ENCODE assay signal across 11 cellular contexts in the genomic region with DNA sequence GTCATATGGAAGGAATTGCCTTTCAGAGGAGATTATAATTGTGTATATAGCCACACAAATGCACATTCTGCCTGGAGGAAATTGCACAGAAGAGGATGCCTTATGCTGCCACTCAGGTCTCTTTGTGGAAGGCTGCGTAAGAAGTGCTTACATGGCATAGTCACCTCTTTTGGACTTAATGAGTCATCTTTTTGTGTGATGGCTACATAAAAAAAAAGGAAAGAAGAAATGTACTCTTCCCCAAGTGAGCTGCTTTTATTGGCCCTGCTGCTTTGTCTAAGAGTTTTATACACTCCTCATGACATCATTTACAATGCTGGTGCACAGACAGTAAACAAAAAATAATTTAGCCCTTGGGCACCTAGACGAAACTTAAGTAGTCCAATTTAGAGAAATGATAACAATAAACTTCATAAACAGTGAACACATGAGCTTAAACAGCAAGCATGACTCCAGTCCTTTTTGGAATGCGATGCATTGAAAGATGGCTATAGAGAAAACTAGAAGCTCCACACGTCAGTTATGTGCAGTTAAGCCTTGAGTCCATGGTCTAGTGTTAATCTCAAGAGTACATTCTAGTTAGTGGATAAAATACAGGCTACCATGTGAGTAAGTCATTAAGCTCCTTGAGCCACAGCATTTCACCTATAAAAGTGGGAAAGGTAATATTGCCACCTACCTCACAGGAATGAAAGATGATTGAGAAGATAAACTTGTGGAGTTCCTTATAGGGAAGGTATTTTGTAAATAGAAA. TPM values are rescaled to one million over a fixed set of nuclear protein-coding genes. Genes with fewer than 3 reads are reported as not detected.
A peak's percentile ranks its signal among the peaks of the same experiment; 100 is the strongest.
DNase-seq lines count a peak whose midpoint lies in the region; ATAC-seq, FAIRE-seq and TF ChIP-seq lines count a peak whose summit lies in the region.
"Had no signal": no experiment of that assay in that cellular context is flagged by ENCODE, and none has a peak within 500 bp of the region (broad histone marks: within the 10 kb centered on the region; RNA-seq: fewer than 3 reads in every experiment).

No MANE protein-coding gene starts in this region.

- H3K9me3 Mint-ChIP-seq in activated CD4-positive, alpha-beta T cell treated with anti-CD3 and anti-CD28 coated beads, Interleukin-2, amount 10 ng/mL, durations not matched to agents 7 days and 5 days: no peaks in the 10 kb centered on the region

- TF ChIP-seq CTCF in HepG2 (CRISPR knock-in tag; IDR thresholded peaks at IDR 0.05): no peak
- TF ChIP-seq CTCF in right lobe of liver (IDR thresholded peaks at IDR 0.05): no peak
- TF ChIP-seq CTCF in foreskin fibroblast (IDR thresholded peaks at IDR 0.05; ENCODE audit: low read depth, low read length): no peak

- no peak overlapping the region for H3K27ac ChIP-seq in HepG2 (ENCODE audit: extremely low read length, insufficient read depth, low read length)
- no peak overlapping the region for H3K27ac ChIP-seq in right lobe of liver
- peak overlapping the region; percentile 26; the same call in 1 of the 2 replicates for H3K27ac ChIP-seq in SK-N-MC

- TF ChIP-seq RAD21 in HepG2 (CRISPR knock-in tag; IDR thresholded peaks at IDR 0.05): no peak

- no peaks in the 10 kb centered on the region for H3K27me3 Mint-ChIP-seq in activated CD4-positive, alpha-beta T cell treated with anti-CD3 and anti-CD28 coated beads, Interleukin-2, amount 10 ng/mL, durations not matched to agents 7 days and 5 days

- no peak for ATAC-seq in HepG2
- ATAC-seq in right lobe of liver: no peak
- no peak for ATAC-seq in HG03097 (IDR thresholded peaks at IDR 0.05; ENCODE audit: low FRiP score, unreplicated experiment)
- no peak for ATAC-seq in HG02981 (IDR thresholded peaks at IDR 0.05; ENCODE audit: unreplicated experiment)

- BruUV-seq in HepG2 (replicated peaks; lab: Mats Ljungman, UMichigan): no TSS peak

- CTCF ChIA-PET in HepG2 (lab: Yijun Ruan, JAX; ENCODE audit: low intra/inter-chr PET ratio, low total read pairs): no interaction called here
- CTCF ChIA-PET in activated CD4-positive, alpha-beta T cell treated with anti-CD3 and anti-CD28 coated beads, Interleukin-2, amount 10 ng/mL, durations not matched to agents 7 days and 5 days (lab: Charles Lee): no interaction called here

- in situ Hi-C loops in HepG2 (cut with HindIII; ENCODE audit: extremely low pct_ligation_motif_present, low pct_unique_long_range_greater_than_20kb): no loop called here

- no peak for DNase-seq in HepG2 (ENCODE audit: low spot score)
- no peak for DNase-seq in right lobe of liver
- DNase-seq in SK-N-MC (ENCODE audit: low read depth, low spot score): no peak
- DNase-seq in foreskin fibroblast: peak; percentile 81 to 85
- DNase-seq in middle frontal gyrus (ENCODE audit: extremely low spot score, low spot score): no peak
- no peak for DNase-seq in activated CD4-positive, alpha-beta T cell treated with anti-CD3 and anti-CD28 coated beads, Interleukin-2, amount 10 ng/mL, durations not matched to agents 7 days and 5 days
- DNase-seq: activated CD4-positive, alpha-beta T cell treated with anti-CD3 and anti-CD28 coated beads for 1 hour; kidney; NCI-H345 had no signal

- H3K9ac ChIP-seq in HepG2 (ENCODE audit: insufficient read depth, low read depth, low read length) (no peak overlapping the region), SK-N-MC (ENCODE audit: insufficient read length) (no peak overlapping the region)

- no peak overlapping the region for H2AFZ ChIP-seq in HepG2 (ENCODE audit: low read length)

- H3K36me3 Mint-ChIP-seq in activated CD4-positive, alpha-beta T cell treated with anti-CD3 and anti-CD28 coated beads, Interleukin-2, amount 10 ng/mL, durations not matched to agents 7 days and 5 days (ENCODE audit: low read depth): peaks cover 3% of the 10 kb centered on the region

- H3K27ac Mint-ChIP-seq in activated CD4-positive, alpha-beta T cell treated with anti-CD3 and anti-CD28 coated beads, Interleukin-2, amount 10 ng/mL, durations not matched to agents 7 days and 5 days: no peak overlapping the region

- H3K9me3 ChIP-seq in HepG2 (ENCODE audit: low read length): no peaks in the 10 kb centered on the region
- H3K9me3 ChIP-seq in right lobe of liver: no peaks in the 10 kb centered on the region
- no peaks in the 10 kb centered on the region for H3K9me3 ChIP-seq in SK-N-MC (ENCODE audit: low read depth, low read length)

- peaks cover 16% of the 10 kb centered on the region for H3K4me1 Mint-ChIP-seq in activated CD4-positive, alpha-beta T cell treated with anti-CD3 and anti-CD28 coated beads, Interleukin-2, amount 10 ng/mL, durations not matched to agents 7 days and 5 days

- TF ChIP-seq EP300 in HepG2 (IDR thresholded peaks at IDR 0.05; ENCODE audit: low read depth in 2 of 2, low read length in 2 of 2) (no peak), HepG2 (CRISPR knock-in tag; IDR thresholded peaks at IDR 0.05; ENCODE audit: borderline replicate concordance) (no peak)

- 95% methylated on average over 4 of the region's 4 CpGs for WGBS in HepG2 (ENCODE audit: low lambda C conversion rate)
- 92% methylated on average over 4 of the region's 4 CpGs for WGBS in right lobe of liver (ENCODE audit: insufficient coverage, low coverage, low lambda C conversion rate, missing lambda C conversion rate)

- no peak overlapping the region for H3K4me3 Mint-ChIP-seq in activated CD4-positive, alpha-beta T cell treated with anti-CD3 and anti-CD28 coated beads, Interleukin-2, amount 10 ng/mL, durations not matched to agents 7 days and 5 days

- intact Hi-C loops in HepG2 (cut with micrococcal nuclease; ENCODE audit: unreplicated experiment): no loop called here
- intact Hi-C loops in right lobe of liver (cut with DNase I): no loop called here

- no peak for TF ChIP-seq POLR2A in HepG2 (IDR thresholded peaks at IDR 0.05; ENCODE audit: insufficient read depth in 1 of 2, low read depth in 2 of 2, low read length in 2 of 2)
- TF ChIP-seq POLR2A in right lobe of liver (IDR thresholded peaks at IDR 0.05): no peak

- H3K79me2 ChIP-seq in HepG2 (ENCODE audit: insufficient read depth, low read length): no peaks in the 10 kb centered on the region

- no peak for FAIRE-seq in HepG2 (lab: Jason Lieb, UNC)
- FAIRE-seq: kidney had no signal

- POLR2A ChIA-PET in HepG2 (lab: Yijun Ruan, JAX): interaction anchor here (1.4 kb wide), 1 partner anchor 32 kb away, joined by 4 read pairs; no protein-coding TSS in a partner anchor
- POLR2A ChIA-PET in activated CD4-positive, alpha-beta T cell treated with anti-CD3 and anti-CD28 coated beads, Interleukin-2, amount 10 ng/mL, durations not matched to agents 7 days and 5 days (lab: Charles Lee): no interaction called here

- H4K20me1 ChIP-seq in HepG2 (ENCODE audit: insufficient read depth, low read length): no peaks in the 10 kb centered on the region

- H3K36me3 ChIP-seq in HepG2 (replicated peaks in 1 of 2; ENCODE audit: control insufficient read depth in 1 of 2, insufficient read depth in 2 of 2, low read length in 2 of 2) (no peaks in the 10 kb centered on the region), right lobe of liver (no peaks in the 10 kb centered on the region), SK-N-MC (ENCODE audit: insufficient read depth, low read length) (no peaks in the 10 kb centered on the region)

- H3K27me3 ChIP-seq in HepG2 (ENCODE audit: control insufficient read depth in 1 of 2, insufficient read depth in 2 of 2, low read length in 2 of 2): no peaks in the 10 kb centered on the region
- no peaks in the 10 kb centered on the region for H3K27me3 ChIP-seq in right lobe of liver

- H3K4me1 ChIP-seq in HepG2 (ENCODE audit: insufficient read depth, low read length): peaks cover 37% of the 10 kb centered on the region
- H3K4me1 ChIP-seq in right lobe of liver: peaks cover 0 to 12% (median 0%) of the 10 kb centered on the region in 4 donors

- H3K4me3 ChIP-seq in HepG2 (replicated peaks in 1 of 3; ENCODE audit: insufficient read depth in 1 of 3, low read depth in 2 of 3, low read length in 3 of 3): no peak overlapping the region
- H3K4me3 ChIP-seq in right lobe of liver: no peak overlapping the region
- no peak overlapping the region for H3K4me3 ChIP-seq in SK-N-MC
- no peak overlapping the region for H3K4me3 ChIP-seq in foreskin fibroblast (ENCODE audit: low read depth in 1 of 2, low read length in 2 of 2)

- H3K4me2 ChIP-seq in HepG2 (ENCODE audit: low read depth, low read length): no peak overlapping the region

RNA-seq across cellular contexts. Expression of gene CSTPP1, which starts 12.0 kb away (rescaled TPM):
- total RNA-seq in HepG2 (2016; rRNA removed; fragmentation: Illumina TruSeq; extraction: Trizol): 14.6 and 15.7 TPM in 2 replicates
- total RNA-seq in HepG2 (2016; cell fraction: cytosol; rRNA removed; fragmentation: Illumina TruSeq; extraction: Trizol; ENCODE audit: low read depth): 5.2 and 5.5 TPM in 2 replicates
- 11.2 and 14.1 TPM in 2 replicates for total RNA-seq in HepG2 (2016; cell fraction: insoluble cytoplasmic fraction; rRNA removed; fragmentation: Illumina TruSeq; extraction: Trizol)
- total RNA-seq in HepG2 (2016; cell fraction: membrane; rRNA removed; fragmentation: Illumina TruSeq; extraction: Trizol): 7.4 and 7.8 TPM in 2 replicates
- total RNA-seq in HepG2 (2016; cell fraction: nucleus; rRNA removed; fragmentation: Illumina TruSeq; extraction: Trizol): 12.5 and 15.2 TPM in 2 replicates
- 10.7 and 12.3 TPM in 2 replicates for polyA plus RNA-seq in HepG2 (2011; rRNA removed)
- 12.3 and 15.1 TPM in 2 replicates for polyA plus RNA-seq in HepG2 (2011; cell fraction: cytosol; rRNA removed)
- polyA plus RNA-seq in HepG2 (2011; cell fraction: nucleus; rRNA removed): 16.0 and 16.2 TPM in 2 replicates
- 11.8 TPM in 2 replicates for polyA plus RNA-seq in HepG2 (2012)
- polyA plus RNA-seq in HepG2 (2016; cell fraction: cytosol; fragmentation: Illumina TruSeq; extraction: Trizol; ENCODE audit: low read depth): 4.2 and 4.8 TPM in 2 replicates
- 16.6 and 20.5 TPM in 2 replicates for polyA plus RNA-seq in HepG2 (2016; cell fraction: insoluble cytoplasmic fraction; fragmentation: Illumina TruSeq; extraction: Trizol; ENCODE audit: low read depth)
- 8.4 and 9.4 TPM in 2 replicates for polyA plus RNA-seq in HepG2 (2016; cell fraction: membrane; fragmentation: Illumina TruSeq; extraction: Trizol; ENCODE audit: low read depth)
- 17.6 and 23.2 TPM in 2 replicates for polyA plus RNA-seq in HepG2 (2016; cell fraction: nucleus; fragmentation: Illumina TruSeq; extraction: Trizol; ENCODE audit: insufficient read depth, low read depth)
- polyA minus RNA-seq in HepG2 (2011; rRNA and poly(A)+ RNA removed; ENCODE audit: low replicate concordance): 22.3 and 100 TPM in 2 replicates
- 12.5 and 14.1 TPM in 2 replicates for polyA minus RNA-seq in HepG2 (2011; cell fraction: cytosol; rRNA and poly(A)+ RNA removed)
- 19.8 and 29.2 TPM in 2 replicates for polyA minus RNA-seq in HepG2 (2011; cell fraction: nucleus; rRNA and poly(A)+ RNA removed)
- 1 to 10 TPM; 3.3 to 7.5 (median 4.6) TPM for total RNA-seq in right lobe of liver
- total RNA-seq in activated CD4-positive, alpha-beta T cell treated with anti-CD3 and anti-CD28 coated beads, Interleukin-2, amount 10 ng/mL, durations not matched to agents 7 days and 5 days: 10 to 100 TPM; 18.2 to 18.9 TPM

RNA-seq across cellular contexts. Expression of gene LRP4, which starts 30.2 kb away (rescaled TPM):
- total RNA-seq in HepG2 (2016; rRNA removed; fragmentation: Illumina TruSeq; extraction: Trizol): 6.8 and 13.3 TPM in 2 replicates
- 1.8 TPM in 2 replicates for total RNA-seq in HepG2 (2016; cell fraction: cytosol; rRNA removed; fragmentation: Illumina TruSeq; extraction: Trizol; ENCODE audit: low read depth)
- total RNA-seq in HepG2 (2016; cell fraction: insoluble cytoplasmic fraction; rRNA removed; fragmentation: Illumina TruSeq; extraction: Trizol): 4.9 and 11.8 TPM in 2 replicates
- 4.6 and 6.2 TPM in 2 replicates for total RNA-seq in HepG2 (2016; cell fraction: membrane; rRNA removed; fragmentation: Illumina TruSeq; extraction: Trizol)
- total RNA-seq in HepG2 (2016; cell fraction: nucleus; rRNA removed; fragmentation: Illumina TruSeq; extraction: Trizol): 21.3 and 24.5 TPM in 2 replicates
- 4.7 and 4.8 TPM in 2 replicates for polyA plus RNA-seq in HepG2 (2011; rRNA removed)
- polyA plus RNA-seq in HepG2 (2011; cell fraction: cytosol; rRNA removed): 3.8 and 4.1 TPM in 2 replicates
- polyA plus RNA-seq in HepG2 (2011; cell fraction: nucleus; rRNA removed): 23.6 and 25.6 TPM in 2 replicates
- polyA plus RNA-seq in HepG2 (2012): 8.8 and 9.0 TPM in 2 replicates
- 1.1 and 1.4 TPM in 2 replicates for polyA plus RNA-seq in HepG2 (2016; cell fraction: cytosol; fragmentation: Illumina TruSeq; extraction: Trizol; ENCODE audit: low read depth)
- polyA plus RNA-seq in HepG2 (2016; cell fraction: insoluble cytoplasmic fraction; fragmentation: Illumina TruSeq; extraction: Trizol; ENCODE audit: low read depth): 5.5 and 6.7 TPM in 2 replicates
- 2.8 and 3.3 TPM in 2 replicates for polyA plus RNA-seq in HepG2 (2016; cell fraction: membrane; fragmentation: Illumina TruSeq; extraction: Trizol; ENCODE audit: low read depth)
- 45.4 and 47.6 TPM in 2 replicates for polyA plus RNA-seq in HepG2 (2016; cell fraction: nucleus; fragmentation: Illumina TruSeq; extraction: Trizol; ENCODE audit: insufficient read depth, low read depth)
- 12.7 and 19.5 TPM in 2 replicates for polyA minus RNA-seq in HepG2 (2011; rRNA and poly(A)+ RNA removed; ENCODE audit: low replicate concordance)
- polyA minus RNA-seq in HepG2 (2011; cell fraction: cytosol; rRNA and poly(A)+ RNA removed): 4.9 and 7.0 TPM in 2 replicates
- 14.5 and 15.7 TPM in 2 replicates for polyA minus RNA-seq in HepG2 (2011; cell fraction: nucleus; rRNA and poly(A)+ RNA removed)
- total RNA-seq in right lobe of liver: 1 to 10 TPM in 2 of 6 experiments, under 1 TPM in 4; 0.43 to 1.2 (median 0.84) TPM
- under 1 TPM; 0.02 to 0.15 TPM for total RNA-seq in activated CD4-positive, alpha-beta T cell treated with anti-CD3 and anti-CD28 coated beads, Interleukin-2, amount 10 ng/mL, durations not matched to agents 7 days and 5 days

Comparison
In these comparisons a context has a peak if more than half of its experiments do, and no peak if none do; other contexts are left out.
1. DNase-seq: peak in foreskin fibroblast (2 of 2); none in HepG2 (single experiment), right lobe of liver (0 of 3), SK-N-MC (single experiment), middle frontal gyrus (single experiment) and activated CD4-positive, alpha-beta T cell treated with anti-CD3 and anti-CD28 coated beads, Interleukin-2, amount 10 ng/mL, durations not matched to agents 7 days and 5 days (single experiment).